In the genomic region with DNA sequence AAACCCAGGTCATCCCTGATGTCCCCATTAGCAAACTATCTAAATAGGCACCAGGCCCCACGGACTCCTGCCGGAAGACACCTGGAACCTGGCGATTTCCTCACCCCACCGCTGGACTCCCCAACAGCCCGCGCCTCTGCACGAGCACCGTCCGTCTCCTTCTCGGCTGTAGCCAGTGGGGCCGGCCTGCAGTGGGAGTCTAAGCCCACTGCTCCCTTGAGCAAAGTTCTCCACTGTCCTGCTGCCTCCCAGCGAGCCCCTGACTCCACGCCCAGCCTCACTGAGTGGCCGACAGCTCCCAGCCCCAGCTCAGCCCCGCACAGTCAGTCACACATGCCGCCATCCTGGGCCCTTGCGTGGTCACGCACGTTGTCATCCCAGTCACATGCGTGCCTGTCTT, we compare ENCODE assay signal across 16 cellular contexts.
"Had no signal": no experiment of that assay in that cellular context is flagged by ENCODE, and none has a peak within 500 bp of the region (broad histone marks: within the 10 kb centered on the region; RNA-seq: fewer than 3 reads in every experiment).

No MANE protein-coding gene starts in this region.

- H3K4me1 ChIP-seq: colonic mucosa, gastrocnemius medialis, pancreas, testis, tibial artery had no signal

- H3K27me3 ChIP-seq: colonic mucosa, pancreas, testis had no signal

- H3K9me3 ChIP-seq: colonic mucosa, gastrocnemius medialis, mucosa of descending colon, neutrophil, pancreas, testis, tibial artery had no signal

- H3K4me3 ChIP-seq: colonic mucosa, gastrocnemius medialis, mucosa of descending colon, pancreas, testis, tibial artery had no signal

- H3K27ac ChIP-seq: colonic mucosa, epithelial cell of prostate, gastrocnemius medialis, neutrophil, pancreas, testis, tibial artery had no signal

- DNase-seq: colonic mucosa; effector CD8-positive, alpha-beta T cell; foreskin fibroblast; gastrocnemius medialis; mesenchymal stem cell; mucosa of descending colon; naive B cell; nephron progenitor cell; stimulated activated CD4-positive, alpha-beta T cell treated with anti-CD3 and anti-CD28 coated beads, Interleukin-4, amount 100 ng/mL, for 4 hours; stimulated activated naive CD8-positive, alpha-beta T cell treated with anti-CD3 and anti-CD28 coated beads, Interleukin-15, Interleukin-2, amounts not matched to agents 100 U/mL and 50 U/mL, for 24 hours; substantia nigra; testis; tibial artery had no signal

- H3K36me3 ChIP-seq: colonic mucosa, gastrocnemius medialis, neutrophil, pancreas, tibial artery had no signal
